10 cellular contexts compared by ENCODE assay signal in genomic region chr12:47277071-47277408, GRCh38.
A peak's percentile ranks its signal among the peaks of the same experiment; 100 is the strongest.
DNase-seq lines count a peak whose midpoint lies in the region; ATAC-seq and TF ChIP-seq lines count a peak whose summit lies in the region.
"Had no signal": no experiment of that assay in that cellular context is flagged by ENCODE, and none has a peak within 500 bp of the region (broad histone marks: within the 10 kb centered on the region; RNA-seq: fewer than 3 reads in every experiment).

No MANE protein-coding gene starts in this region.

- ATAC-seq in PC-3, result no peak
- ATAC-seq in stimulated activated naive B cell treated with anti-CD40 and anti-IgM and Interleukin-4, amounts not matched to agents 10 μg/mL and 1 μg/mL and 100 μg/mL, for 72 hours (replicated peaks), result no peak

- H3K4me3 Mint-ChIP-seq in T-helper 1 cell treated with Interleukin-12 subunit alpha and Interleukin-12 subunit beta and Interleukin-4 antibody, amounts not matched to agents 30 μg/mL and 1 μg/mL, for 36 hours, result peak overlapping the region; percentile 61
- H3K4me3 Mint-ChIP-seq in stimulated activated naive B cell treated with anti-CD40 and anti-IgM and Interleukin-4, amounts not matched to agents 10 μg/mL and 1 μg/mL and 100 μg/mL, for 72 hours, result no peak overlapping the region

- H3K9me3 Mint-ChIP-seq in T-helper 1 cell treated with Interleukin-12 subunit alpha and Interleukin-12 subunit beta and Interleukin-4 antibody, amounts not matched to agents 30 μg/mL and 1 μg/mL, for 36 hours, result no peaks in the 10 kb centered on the region
- H3K9me3 Mint-ChIP-seq in stimulated activated naive B cell treated with anti-CD40 and anti-IgM and Interleukin-4, amounts not matched to agents 10 μg/mL and 1 μg/mL and 100 μg/mL, for 72 hours, result peaks cover 0 to 4% of the 10 kb centered on the region in 2 donors

- H3K4me1 Mint-ChIP-seq in T-helper 1 cell treated with Interleukin-12 subunit alpha and Interleukin-12 subunit beta and Interleukin-4 antibody, amounts not matched to agents 30 μg/mL and 1 μg/mL, for 36 hours (ENCODE audit: low read depth), result peaks cover 46% of the 10 kb centered on the region
- peaks cover 47 to 65% of the 10 kb centered on the region in 2 donors for H3K4me1 Mint-ChIP-seq in stimulated activated naive B cell treated with anti-CD40 and anti-IgM and Interleukin-4, amounts not matched to agents 10 μg/mL and 1 μg/mL and 100 μg/mL, for 72 hours

- H3K36me3 ChIP-seq in PC-3 (ENCODE audit: low read depth, low read length) (no peaks in the 10 kb centered on the region), esophagus muscularis mucosa (no peaks in the 10 kb centered on the region)

- H3K4me1 ChIP-seq in PC-3 (ENCODE audit: insufficient read depth, low read length), result peaks cover 69% of the 10 kb centered on the region
- H3K4me1 ChIP-seq in esophagus muscularis mucosa, result peaks cover 19 to 34% (median 29%) of the 10 kb centered on the region in 4 donors

- H3K9ac ChIP-seq in PC-3 (ENCODE audit: low read length), result peak overlapping the region; percentile 8; the same call in 1 of the 2 replicates

- no peaks in the 10 kb centered on the region for H3K27me3 ChIP-seq in PC-3 (ENCODE audit: low read length)
- no peaks in the 10 kb centered on the region for H3K27me3 ChIP-seq in esophagus muscularis mucosa

- 5% methylated on average over 1 of the region's 1 CpG for WGBS in esophagus muscularis mucosa

- H3F3A ChIP-seq in PC-3 (ENCODE audit: low read length, unreplicated experiment), result peaks cover 3% of the 10 kb centered on the region

- H3K4me3 ChIP-seq in PC-3 (ENCODE audit: low read length) (no peak overlapping the region), esophagus muscularis mucosa (no peak overlapping the region)

- no peaks in the 10 kb centered on the region for H4K20me1 ChIP-seq in PC-3 (ENCODE audit: low read length)

- POLR2A ChIA-PET in PC-3 (lab: Charles Lee; ENCODE audit: unreplicated experiment), result no interaction called here

- peaks cover 4% of the 10 kb centered on the region for H3K36me3 Mint-ChIP-seq in T-helper 1 cell treated with Interleukin-12 subunit alpha and Interleukin-12 subunit beta and Interleukin-4 antibody, amounts not matched to agents 30 μg/mL and 1 μg/mL, for 36 hours (ENCODE audit: low read depth)
- H3K36me3 Mint-ChIP-seq in stimulated activated naive B cell treated with anti-CD40 and anti-IgM and Interleukin-4, amounts not matched to agents 10 μg/mL and 1 μg/mL and 100 μg/mL, for 72 hours, result peaks cover 0 to 15% of the 10 kb centered on the region in 2 donors

- no peaks in the 10 kb centered on the region for H3K27me3 Mint-ChIP-seq in T-helper 1 cell treated with Interleukin-12 subunit alpha and Interleukin-12 subunit beta and Interleukin-4 antibody, amounts not matched to agents 30 μg/mL and 1 μg/mL, for 36 hours (ENCODE audit: low read depth)
- H3K27me3 Mint-ChIP-seq in stimulated activated naive B cell treated with anti-CD40 and anti-IgM and Interleukin-4, amounts not matched to agents 10 μg/mL and 1 μg/mL and 100 μg/mL, for 72 hours, result no peaks in the 10 kb centered on the region

- TF ChIP-seq CTCF in PC-3 (conservative IDR thresholded peaks at IDR 0.05; ENCODE audit: low read depth, low read length) (no peak), esophagus muscularis mucosa (IDR thresholded peaks at IDR 0.05) (no peak)

- BruUV-seq in PC-3 (replicated peaks; lab: Mats Ljungman, UMichigan), result no TSS peak

- no peaks in the 10 kb centered on the region for H3K79me2 ChIP-seq in PC-3 (ENCODE audit: low read length)

- H3K9me2 ChIP-seq in PC-3 (replicated peaks; ENCODE audit: low read length), result no peaks in the 10 kb centered on the region

- peak overlapping the region; percentile 46 for H3K4me2 ChIP-seq in PC-3 (ENCODE audit: low read length)

- CTCF ChIA-PET in PC-3 (lab: Charles Lee), result interaction anchor here (0.6 kb wide), 1 partner anchor 57 kb away, joined by 6 read pairs; no protein-coding TSS in a partner anchor

- no peak for TF ChIP-seq POLR2A in esophagus muscularis mucosa (IDR thresholded peaks at IDR 0.05; ENCODE audit: low read depth)

- TF ChIP-seq EP300 in esophagus muscularis mucosa (IDR thresholded peaks at IDR 0.05), result no peak

- H3K27ac Mint-ChIP-seq in T-helper 1 cell treated with Interleukin-12 subunit alpha and Interleukin-12 subunit beta and Interleukin-4 antibody, amounts not matched to agents 30 μg/mL and 1 μg/mL, for 36 hours, result peak overlapping the region; percentile 75
- H3K27ac Mint-ChIP-seq in stimulated activated naive B cell treated with anti-CD40 and anti-IgM and Interleukin-4, amounts not matched to agents 10 μg/mL and 1 μg/mL and 100 μg/mL, for 72 hours, result peak overlapping the region; percentile 67

- intact Hi-C loops in PC-3 (cut with micrococcal nuclease) (loop anchor here (10.0 kb wide), 1 partner anchor 242 kb away; no protein-coding TSS in a partner anchor), esophagus muscularis mucosa (cut with DNase I) (no loop called here)

- H2AFZ ChIP-seq in PC-3 (ENCODE audit: low read length), result peak overlapping the region; percentile 23

- H3K27ac ChIP-seq in PC-3 (ENCODE audit: low read length) (peak overlapping the region; percentile 79), esophagus muscularis mucosa (replicated peaks in 1 of 4) (peak overlapping the region; percentile 21 to 54 (median 39))

- H3K9me3 ChIP-seq in PC-3 (ENCODE audit: low read length) (no peaks in the 10 kb centered on the region), esophagus muscularis mucosa (no peaks in the 10 kb centered on the region)

- DNase-seq in T-helper 1 cell, result no peak
- DNase-seq in PC-3, result no peak
- DNase-seq in esophagus muscularis mucosa (ENCODE audit: extremely low spot score), result no peak
- no peak for DNase-seq in stimulated activated naive B cell treated with anti-CD40 and anti-IgM and Interleukin-4, amounts not matched to agents 10 μg/mL and 1 μg/mL and 100 μg/mL, for 72 hours
- no peak for DNase-seq in hepatic stellate cell (ENCODE audit: low spot score)
- no peak for DNase-seq in superior temporal gyrus (ENCODE audit: extremely low spot score)
- DNase-seq in stimulated activated naive CD4-positive, alpha-beta T cell (lab: John Stamatoyannopoulos, UW), result no peak
- DNase-seq: 8988T, NCI-H1092 had no signal
